ENCODE assay signal across 1 cellular context in the genomic region with DNA sequence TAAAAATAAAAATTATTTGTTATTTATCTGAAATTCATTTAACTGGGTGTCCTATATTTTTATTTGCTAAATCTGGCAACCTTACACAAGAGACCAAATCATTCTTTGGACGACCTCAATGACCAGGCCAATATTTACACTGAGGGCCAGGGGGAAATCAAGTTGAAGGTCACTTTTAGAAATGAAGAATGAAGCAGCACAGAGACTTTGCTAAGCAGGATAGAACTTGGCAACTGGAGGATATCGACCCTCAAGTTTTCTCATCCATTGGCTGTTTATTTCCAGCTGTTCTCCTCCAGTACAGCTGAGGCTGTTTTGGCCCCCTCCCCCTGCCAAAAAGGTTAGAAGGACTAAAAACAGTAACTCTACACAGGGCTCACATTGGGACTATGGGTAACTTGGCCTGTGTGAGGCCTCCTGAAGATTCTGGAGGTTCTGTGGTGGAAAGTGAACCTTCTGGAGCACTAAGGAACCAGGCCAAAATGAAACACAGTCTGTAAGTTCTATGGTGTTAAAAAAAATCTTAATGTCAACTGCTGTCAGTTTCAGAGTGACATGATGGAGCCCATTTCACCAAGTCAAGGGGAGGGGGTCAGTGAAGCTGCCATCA.
TF ChIP-seq lines count a peak whose summit lies in the region.

No MANE protein-coding gene starts in this region.

TF ChIP-seq in HepG2, 621 proteins besides CTCF, POLR2A, EP300 and RAD21 (continued from another document and continues in another):
- TF ChIP-seq, protein P1, sequence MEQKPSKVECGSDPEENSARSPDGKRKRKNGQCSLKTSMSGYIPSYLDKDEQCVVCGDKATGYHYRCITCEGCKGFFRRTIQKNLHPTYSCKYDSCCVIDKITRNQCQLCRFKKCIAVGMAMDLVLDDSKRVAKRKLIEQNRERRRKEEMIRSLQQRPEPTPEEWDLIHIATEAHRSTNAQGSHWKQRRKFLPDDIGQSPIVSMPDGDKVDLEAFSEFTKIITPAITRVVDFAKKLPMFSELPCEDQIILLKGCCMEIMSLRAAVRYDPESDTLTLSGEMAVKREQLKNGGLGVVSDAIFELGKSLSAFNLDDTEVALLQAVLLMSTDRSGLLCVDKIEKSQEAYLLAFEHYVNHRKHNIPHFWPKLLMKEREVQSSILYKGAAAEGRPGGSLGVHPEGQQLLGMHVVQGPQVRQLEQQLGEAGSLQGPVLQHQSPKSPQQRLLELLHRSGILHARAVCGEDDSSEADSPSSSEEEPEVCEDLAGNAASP (CRISPR knock-in tag; IDR thresholded peaks at IDR 0.05; ENCODE audit: borderline replicate concordance) = peak; percentile 96
- TF ChIP-seq ZNF891 (CRISPR knock-in tag; IDR thresholded peaks at IDR 0.05) = no peak
- peak; percentile 68 for TF ChIP-seq FOSL2 (CRISPR knock-in tag; IDR thresholded peaks at IDR 0.05)
- TF ChIP-seq, protein P2, sequence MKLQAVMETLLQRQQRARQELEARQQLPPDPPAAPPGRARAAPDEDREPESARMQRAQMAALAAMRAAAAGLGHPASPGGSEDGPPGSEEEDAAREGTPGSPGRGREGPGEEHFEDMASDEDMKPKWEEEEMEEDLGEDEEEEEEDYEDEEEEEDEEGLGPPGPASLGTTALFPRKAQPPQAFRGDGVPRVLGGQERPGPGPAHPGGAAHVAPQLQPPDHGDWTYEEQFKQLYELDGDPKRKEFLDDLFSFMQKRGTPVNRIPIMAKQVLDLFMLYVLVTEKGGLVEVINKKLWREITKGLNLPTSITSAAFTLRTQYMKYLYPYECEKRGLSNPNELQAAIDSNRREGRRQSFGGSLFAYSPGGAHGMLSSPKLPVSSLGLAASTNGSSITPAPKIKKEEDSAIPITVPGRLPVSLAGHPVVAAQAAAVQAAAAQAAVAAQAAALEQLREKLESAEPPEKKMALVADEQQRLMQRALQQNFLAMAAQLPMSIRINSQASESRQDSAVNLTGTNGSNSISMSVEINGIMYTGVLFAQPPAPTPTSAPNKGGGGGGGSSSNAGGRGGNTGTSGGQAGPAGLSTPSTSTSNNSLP (IDR thresholded peaks at IDR 0.05; ENCODE audit: low read depth, low read length) = peak; percentile 98
- no peak for TF ChIP-seq CHD2 (IDR thresholded peaks at IDR 0.05; ENCODE audit: low read depth, low read length)
- peak; percentile 64; the same call in 1 of the 2 replicates for TF ChIP-seq IRF2 (CRISPR knock-in tag; IDR thresholded peaks at IDR 0.05)
- TF ChIP-seq, protein P3, sequence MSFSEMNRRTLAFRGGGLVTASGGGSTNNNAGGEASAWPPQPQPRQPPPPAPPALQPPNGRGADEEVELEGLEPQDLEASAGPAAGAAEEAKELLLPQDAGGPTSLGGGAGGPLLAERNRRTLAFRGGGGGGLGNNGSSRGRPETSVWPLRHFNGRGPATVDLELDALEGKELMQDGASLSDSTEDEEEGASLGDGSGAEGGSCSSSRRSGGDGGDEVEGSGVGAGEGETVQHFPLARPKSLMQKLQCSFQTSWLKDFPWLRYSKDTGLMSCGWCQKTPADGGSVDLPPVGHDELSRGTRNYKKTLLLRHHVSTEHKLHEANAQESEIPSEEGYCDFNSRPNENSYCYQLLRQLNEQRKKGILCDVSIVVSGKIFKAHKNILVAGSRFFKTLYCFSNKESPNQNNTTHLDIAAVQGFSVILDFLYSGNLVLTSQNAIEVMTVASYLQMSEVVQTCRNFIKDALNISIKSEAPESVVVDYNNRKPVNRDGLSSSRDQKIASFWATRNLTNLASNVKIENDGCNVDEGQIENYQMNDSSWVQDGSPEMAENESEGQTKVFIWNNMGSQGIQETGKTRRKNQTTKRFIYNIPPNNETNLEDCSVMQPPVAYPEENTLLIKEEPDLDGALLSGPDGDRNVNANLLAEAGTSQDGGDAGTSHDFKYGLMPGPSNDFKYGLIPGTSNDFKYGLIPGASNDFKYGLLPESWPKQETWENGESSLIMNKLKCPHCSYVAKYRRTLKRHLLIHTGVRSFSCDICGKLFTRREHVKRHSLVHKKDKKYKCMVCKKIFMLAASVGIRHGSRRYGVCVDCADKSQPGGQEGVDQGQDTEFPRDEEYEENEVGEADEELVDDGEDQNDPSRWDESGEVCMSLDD (CRISPR knock-in tag; IDR thresholded peaks at IDR 0.05; ENCODE audit: borderline replicate concordance) = no peak
- TF ChIP-seq BCL6 (CRISPR knock-in tag; IDR thresholded peaks at IDR 0.05) = peak; percentile 94
- TF ChIP-seq, protein P4, sequence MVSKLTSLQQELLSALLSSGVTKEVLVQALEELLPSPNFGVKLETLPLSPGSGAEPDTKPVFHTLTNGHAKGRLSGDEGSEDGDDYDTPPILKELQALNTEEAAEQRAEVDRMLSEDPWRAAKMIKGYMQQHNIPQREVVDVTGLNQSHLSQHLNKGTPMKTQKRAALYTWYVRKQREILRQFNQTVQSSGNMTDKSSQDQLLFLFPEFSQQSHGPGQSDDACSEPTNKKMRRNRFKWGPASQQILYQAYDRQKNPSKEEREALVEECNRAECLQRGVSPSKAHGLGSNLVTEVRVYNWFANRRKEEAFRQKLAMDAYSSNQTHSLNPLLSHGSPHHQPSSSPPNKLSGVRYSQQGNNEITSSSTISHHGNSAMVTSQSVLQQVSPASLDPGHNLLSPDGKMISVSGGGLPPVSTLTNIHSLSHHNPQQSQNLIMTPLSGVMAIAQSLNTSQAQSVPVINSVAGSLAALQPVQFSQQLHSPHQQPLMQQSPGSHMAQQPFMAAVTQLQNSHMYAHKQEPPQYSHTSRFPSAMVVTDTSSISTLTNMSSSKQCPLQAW (CRISPR knock-in tag; IDR thresholded peaks at IDR 0.05) = no peak
- TF ChIP-seq HOXA7 (CRISPR knock-in tag; IDR thresholded peaks at IDR 0.05) = no peak
- TF ChIP-seq FOXO1 (CRISPR knock-in tag; IDR thresholded peaks at IDR 0.05) = peak; percentile 89
- no peak for TF ChIP-seq ZMYM2 (CRISPR knock-in tag; IDR thresholded peaks at IDR 0.05)
- no peak for TF ChIP-seq ZNF782 (CRISPR knock-in tag; IDR thresholded peaks at IDR 0.05; ENCODE audit: borderline replicate concordance)
- TF ChIP-seq, protein P5, sequence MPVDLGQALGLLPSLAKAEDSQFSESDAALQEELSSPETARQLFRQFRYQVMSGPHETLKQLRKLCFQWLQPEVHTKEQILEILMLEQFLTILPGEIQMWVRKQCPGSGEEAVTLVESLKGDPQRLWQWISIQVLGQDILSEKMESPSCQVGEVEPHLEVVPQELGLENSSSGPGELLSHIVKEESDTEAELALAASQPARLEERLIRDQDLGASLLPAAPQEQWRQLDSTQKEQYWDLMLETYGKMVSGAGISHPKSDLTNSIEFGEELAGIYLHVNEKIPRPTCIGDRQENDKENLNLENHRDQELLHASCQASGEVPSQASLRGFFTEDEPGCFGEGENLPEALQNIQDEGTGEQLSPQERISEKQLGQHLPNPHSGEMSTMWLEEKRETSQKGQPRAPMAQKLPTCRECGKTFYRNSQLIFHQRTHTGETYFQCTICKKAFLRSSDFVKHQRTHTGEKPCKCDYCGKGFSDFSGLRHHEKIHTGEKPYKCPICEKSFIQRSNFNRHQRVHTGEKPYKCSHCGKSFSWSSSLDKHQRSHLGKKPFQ (CRISPR knock-in tag; IDR thresholded peaks at IDR 0.05; ENCODE audit: insufficient replicate concordance) = no peak
- TF ChIP-seq ZSCAN12 (CRISPR knock-in tag; IDR thresholded peaks at IDR 0.05) = no peak
- peak; percentile 57; the same call in 1 of the 2 replicates for TF ChIP-seq ZNF264 (CRISPR knock-in tag; IDR thresholded peaks at IDR 0.05)
- TF ChIP-seq, protein P6, sequence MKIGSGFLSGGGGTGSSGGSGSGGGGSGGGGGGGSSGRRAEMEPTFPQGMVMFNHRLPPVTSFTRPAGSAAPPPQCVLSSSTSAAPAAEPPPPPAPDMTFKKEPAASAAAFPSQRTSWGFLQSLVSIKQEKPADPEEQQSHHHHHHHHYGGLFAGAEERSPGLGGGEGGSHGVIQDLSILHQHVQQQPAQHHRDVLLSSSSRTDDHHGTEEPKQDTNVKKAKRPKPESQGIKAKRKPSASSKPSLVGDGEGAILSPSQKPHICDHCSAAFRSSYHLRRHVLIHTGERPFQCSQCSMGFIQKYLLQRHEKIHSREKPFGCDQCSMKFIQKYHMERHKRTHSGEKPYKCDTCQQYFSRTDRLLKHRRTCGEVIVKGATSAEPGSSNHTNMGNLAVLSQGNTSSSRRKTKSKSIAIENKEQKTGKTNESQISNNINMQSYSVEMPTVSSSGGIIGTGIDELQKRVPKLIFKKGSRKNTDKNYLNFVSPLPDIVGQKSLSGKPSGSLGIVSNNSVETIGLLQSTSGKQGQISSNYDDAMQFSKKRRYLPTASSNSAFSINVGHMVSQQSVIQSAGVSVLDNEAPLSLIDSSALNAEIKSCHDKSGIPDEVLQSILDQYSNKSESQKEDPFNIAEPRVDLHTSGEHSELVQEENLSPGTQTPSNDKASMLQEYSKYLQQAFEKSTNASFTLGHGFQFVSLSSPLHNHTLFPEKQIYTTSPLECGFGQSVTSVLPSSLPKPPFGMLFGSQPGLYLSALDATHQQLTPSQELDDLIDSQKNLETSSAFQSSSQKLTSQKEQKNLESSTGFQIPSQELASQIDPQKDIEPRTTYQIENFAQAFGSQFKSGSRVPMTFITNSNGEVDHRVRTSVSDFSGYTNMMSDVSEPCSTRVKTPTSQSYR (CRISPR knock-in tag; IDR thresholded peaks at IDR 0.05; ENCODE audit: borderline replicate concordance) = peak; percentile 43; the same call in 1 of the 2 replicates
- TF ChIP-seq ZNF10 (CRISPR knock-in tag; IDR thresholded peaks at IDR 0.05; ENCODE audit: borderline replicate concordance, low read depth) = no peak
- no peak for TF ChIP-seq CENPT (CRISPR knock-in tag; IDR thresholded peaks at IDR 0.05; ENCODE audit: low read depth)
- TF ChIP-seq, protein P7, sequence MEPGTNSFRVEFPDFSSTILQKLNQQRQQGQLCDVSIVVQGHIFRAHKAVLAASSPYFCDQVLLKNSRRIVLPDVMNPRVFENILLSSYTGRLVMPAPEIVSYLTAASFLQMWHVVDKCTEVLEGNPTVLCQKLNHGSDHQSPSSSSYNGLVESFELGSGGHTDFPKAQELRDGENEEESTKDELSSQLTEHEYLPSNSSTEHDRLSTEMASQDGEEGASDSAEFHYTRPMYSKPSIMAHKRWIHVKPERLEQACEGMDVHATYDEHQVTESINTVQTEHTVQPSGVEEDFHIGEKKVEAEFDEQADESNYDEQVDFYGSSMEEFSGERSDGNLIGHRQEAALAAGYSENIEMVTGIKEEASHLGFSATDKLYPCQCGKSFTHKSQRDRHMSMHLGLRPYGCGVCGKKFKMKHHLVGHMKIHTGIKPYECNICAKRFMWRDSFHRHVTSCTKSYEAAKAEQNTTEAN (CRISPR knock-in tag; conservative IDR thresholded peaks at IDR 0.05) = no peak
- TF ChIP-seq NFYB (CRISPR knock-in tag; IDR thresholded peaks at IDR 0.05) = 0 out of 2 replicates have a peak, but pooled peaks have one; percentile 12
- no peak for TF ChIP-seq TBP (CRISPR knock-in tag; IDR thresholded peaks at IDR 0.05)
- TF ChIP-seq KDM4B (CRISPR knock-in tag; IDR thresholded peaks at IDR 0.05) = peak; percentile 15; the same call in 1 of the 2 replicates
- peak; percentile 32; the same call in 1 of the 2 replicates for TF ChIP-seq SMAD3 (CRISPR knock-in tag; IDR thresholded peaks at IDR 0.05)
- no peak for TF ChIP-seq SMARCE1 (IDR thresholded peaks at IDR 0.05; ENCODE audit: borderline replicate concordance)
- TF ChIP-seq NFIB (CRISPR knock-in tag; IDR thresholded peaks at IDR 0.05; ENCODE audit: borderline replicate concordance) = no peak
- no peak for TF ChIP-seq RAD51 (IDR thresholded peaks at IDR 0.05; ENCODE audit: borderline replicate concordance)
- TF ChIP-seq, protein P8, sequence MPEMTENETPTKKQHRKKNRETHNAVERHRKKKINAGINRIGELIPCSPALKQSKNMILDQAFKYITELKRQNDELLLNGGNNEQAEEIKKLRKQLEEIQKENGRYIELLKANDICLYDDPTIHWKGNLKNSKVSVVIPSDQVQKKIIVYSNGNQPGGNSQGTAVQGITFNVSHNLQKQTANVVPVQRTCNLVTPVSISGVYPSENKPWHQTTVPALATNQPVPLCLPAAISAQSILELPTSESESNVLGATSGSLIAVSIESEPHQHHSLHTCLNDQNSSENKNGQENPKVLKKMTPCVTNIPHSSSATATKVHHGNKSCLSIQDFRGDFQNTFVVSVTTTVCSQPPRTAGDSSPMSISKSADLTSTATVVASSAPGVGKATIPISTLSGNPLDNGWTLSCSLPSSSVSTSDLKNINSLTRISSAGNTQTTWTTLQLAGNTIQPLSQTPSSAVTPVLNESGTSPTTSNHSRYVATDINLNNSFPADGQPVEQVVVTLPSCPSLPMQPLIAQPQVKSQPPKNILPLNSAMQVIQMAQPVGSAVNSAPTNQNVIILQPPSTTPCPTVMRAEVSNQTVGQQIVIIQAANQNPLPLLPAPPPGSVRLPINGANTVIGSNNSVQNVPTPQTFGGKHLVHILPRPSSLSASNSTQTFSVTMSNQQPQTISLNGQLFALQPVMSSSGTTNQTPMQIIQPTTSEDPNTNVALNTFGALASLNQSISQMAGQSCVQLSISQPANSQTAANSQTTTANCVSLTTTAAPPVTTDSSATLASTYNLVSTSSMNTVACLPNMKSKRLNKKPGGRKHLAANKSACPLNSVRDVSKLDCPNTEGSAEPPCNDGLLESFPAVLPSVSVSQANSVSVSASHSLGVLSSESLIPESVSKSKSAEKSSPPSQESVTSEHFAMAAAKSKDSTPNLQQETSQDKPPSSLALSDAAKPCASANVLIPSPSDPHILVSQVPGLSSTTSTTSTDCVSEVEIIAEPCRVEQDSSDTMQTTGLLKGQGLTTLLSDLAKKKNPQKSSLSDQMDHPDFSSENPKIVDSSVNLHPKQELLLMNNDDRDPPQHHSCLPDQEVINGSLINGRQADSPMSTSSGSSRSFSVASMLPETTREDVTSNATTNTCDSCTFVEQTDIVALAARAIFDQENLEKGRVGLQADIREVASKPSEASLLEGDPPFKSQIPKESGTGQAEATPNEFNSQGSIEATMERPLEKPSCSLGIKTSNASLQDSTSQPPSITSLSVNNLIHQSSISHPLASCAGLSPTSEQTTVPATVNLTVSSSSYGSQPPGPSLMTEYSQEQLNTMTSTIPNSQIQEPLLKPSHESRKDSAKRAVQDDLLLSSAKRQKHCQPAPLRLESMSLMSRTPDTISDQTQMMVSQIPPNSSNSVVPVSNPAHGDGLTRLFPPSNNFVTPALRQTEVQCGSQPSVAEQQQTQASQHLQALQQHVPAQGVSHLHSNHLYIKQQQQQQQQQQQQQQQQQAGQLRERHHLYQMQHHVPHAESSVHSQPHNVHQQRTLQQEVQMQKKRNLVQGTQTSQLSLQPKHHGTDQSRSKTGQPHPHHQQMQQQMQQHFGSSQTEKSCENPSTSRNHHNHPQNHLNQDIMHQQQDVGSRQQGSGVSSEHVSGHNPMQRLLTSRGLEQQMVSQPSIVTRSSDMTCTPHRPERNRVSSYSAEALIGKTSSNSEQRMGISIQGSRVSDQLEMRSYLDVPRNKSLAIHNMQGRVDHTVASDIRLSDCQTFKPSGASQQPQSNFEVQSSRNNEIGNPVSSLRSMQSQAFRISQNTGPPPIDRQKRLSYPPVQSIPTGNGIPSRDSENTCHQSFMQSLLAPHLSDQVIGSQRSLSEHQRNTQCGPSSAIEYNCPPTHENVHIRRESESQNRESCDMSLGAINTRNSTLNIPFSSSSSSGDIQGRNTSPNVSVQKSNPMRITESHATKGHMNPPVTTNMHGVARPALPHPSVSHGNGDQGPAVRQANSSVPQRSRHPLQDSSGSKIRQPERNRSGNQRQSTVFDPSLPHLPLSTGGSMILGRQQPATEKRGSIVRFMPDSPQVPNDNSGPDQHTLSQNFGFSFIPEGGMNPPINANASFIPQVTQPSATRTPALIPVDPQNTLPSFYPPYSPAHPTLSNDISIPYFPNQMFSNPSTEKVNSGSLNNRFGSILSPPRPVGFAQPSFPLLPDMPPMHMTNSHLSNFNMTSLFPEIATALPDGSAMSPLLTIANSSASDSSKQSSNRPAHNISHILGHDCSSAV (CRISPR knock-in tag; IDR thresholded peaks at IDR 0.05; ENCODE audit: borderline replicate concordance) = no peak
- no peak for TF ChIP-seq ZNF557 (CRISPR knock-in tag; IDR thresholded peaks at IDR 0.05)
